8 cellular contexts compared by ENCODE assay signal in genomic region chr14:24710403-24711063, GRCh38.
A peak's percentile ranks its signal among the peaks of the same experiment; 100 is the strongest.
DNase-seq lines count a peak whose midpoint lies in the region; ATAC-seq and TF ChIP-seq lines count a peak whose summit lies in the region.

No MANE protein-coding gene starts in this region.

- H3K27me3 Mint-ChIP-seq in activated CD4-positive, alpha-beta T cell treated with anti-CD3 and anti-CD28 coated beads for 36 hours: peaks cover 6% of the 10 kb centered on the region

- intact Hi-C loops in activated CD4-positive, alpha-beta T cell treated with anti-CD3 and anti-CD28 coated beads for 36 hours (cut with DNase I, micrococcal nuclease): loop anchor here (1.0 to 2.0 kb wide), 2 partner anchors 422 to 440 kb away; no protein-coding TSS in a partner anchor
- intact Hi-C loops in lower lobe of right lung (cut with DNase I): no loop called here

- H3K27ac ChIP-seq in lower lobe of right lung: no peak overlapping the region

- H3K36me3 ChIP-seq in lower lobe of right lung: no peaks in the 10 kb centered on the region

- CTCF ChIA-PET in activated CD4-positive, alpha-beta T cell treated with anti-CD3 and anti-CD28 coated beads for 36 hours (lab: Charles Lee): interaction anchor here (0.6 to 3.2 kb wide), 34 partner anchors 9 to 828 kb away, joined by 3 to 23 read pairs (median 4); no protein-coding TSS in a partner anchor

- DNase-seq in AG09309 (ENCODE audit: low read depth) (peak; percentile 18), NCI-H2107 (lab: John Stamatoyannopoulos, UW) (peak; percentile 78), dermis microvascular lymphatic vessel endothelial cell (ENCODE audit: low read depth in 2 of 2) (peak; percentile 30 to 50), lower lobe of right lung (no peak)
- peak; percentile 72 for DNase-seq in activated CD4-positive, alpha-beta T cell treated with anti-CD3 and anti-CD28 coated beads for 36 hours
- DNase-seq in stimulated activated CD8-positive, alpha-beta memory T cell treated with anti-CD3 and anti-CD28 coated beads, Interleukin-12 subunit alpha, Interleukin-12 subunit beta, amount 100 ng/mL, for 4 hours (ENCODE audit: low read depth): peak; percentile 21

- H3K4me3 ChIP-seq in AG09309 (ENCODE audit: control insufficient read depth, low read depth, low read length): peak overlapping the region; percentile 16
- peak overlapping the region; percentile 11 for H3K4me3 ChIP-seq in lower lobe of right lung

- ATAC-seq in GM18870 (IDR thresholded peaks at IDR 0.05; ENCODE audit: unreplicated experiment): peak; percentile 37
- peak; percentile 63 for ATAC-seq in activated CD4-positive, alpha-beta T cell treated with anti-CD3 and anti-CD28 coated beads for 36 hours
- ATAC-seq in lower lobe of right lung: peak; percentile 62 to 71
- no peak for ATAC-seq in GM19324 (IDR thresholded peaks at IDR 0.05; ENCODE audit: low FRiP score, unreplicated experiment)

- H3K4me3 Mint-ChIP-seq in activated CD4-positive, alpha-beta T cell treated with anti-CD3 and anti-CD28 coated beads for 36 hours: no peak overlapping the region

- TF ChIP-seq CTCF in AG09309 (IDR thresholded peaks at IDR 0.05; ENCODE audit: control insufficient read depth, insufficient read depth, low read depth, low read length, missing control alignments) (peak; percentile 85), lower lobe of right lung (IDR thresholded peaks at IDR 0.05) (peak; percentile 83)

- H3K27me3 ChIP-seq in lower lobe of right lung (ENCODE audit: low read depth): no peaks in the 10 kb centered on the region

- H3K9me3 ChIP-seq in lower lobe of right lung: no peaks in the 10 kb centered on the region

- POLR2A ChIA-PET in activated CD4-positive, alpha-beta T cell treated with anti-CD3 and anti-CD28 coated beads for 36 hours (lab: Charles Lee): no interaction called here

- H3K27ac Mint-ChIP-seq in activated CD4-positive, alpha-beta T cell treated with anti-CD3 and anti-CD28 coated beads for 36 hours: no peak overlapping the region

- no peaks in the 10 kb centered on the region for H3K36me3 Mint-ChIP-seq in activated CD4-positive, alpha-beta T cell treated with anti-CD3 and anti-CD28 coated beads for 36 hours (ENCODE audit: low read depth)

- H3K9me3 Mint-ChIP-seq in activated CD4-positive, alpha-beta T cell treated with anti-CD3 and anti-CD28 coated beads for 36 hours (ENCODE audit: low read depth): no peaks in the 10 kb centered on the region

- no peaks in the 10 kb centered on the region for H3K4me1 ChIP-seq in lower lobe of right lung

- peaks cover 6% of the 10 kb centered on the region for H3K4me1 Mint-ChIP-seq in activated CD4-positive, alpha-beta T cell treated with anti-CD3 and anti-CD28 coated beads for 36 hours
